In genomic region chr5:169442354-169443248, GRCh38 we compare ENCODE assay signal across 1 cellular context.
TF ChIP-seq lines count a peak whose summit lies in the region.

No MANE protein-coding gene starts in this region.

TF ChIP-seq in K562, 482 proteins besides CTCF, POLR2A, EP300 and RAD21:
- TF ChIP-seq RB1 (IDR thresholded peaks at IDR 0.05; ENCODE audit: low read depth) = no peak
- TF ChIP-seq C11orf30 (IDR thresholded peaks at IDR 0.05; ENCODE audit: low read depth) = 0 out of 2 replicates have a peak, but pooled peaks have one; percentile 22
- TF ChIP-seq MAFF (IDR thresholded peaks at IDR 0.05; ENCODE audit: low read length) = 0 out of 2 replicates have a peak, but pooled peaks have one; percentile 14
- TF ChIP-seq MAFG (tag; conservative IDR thresholded peaks at IDR 0.05) = 0 out of 2 replicates have a peak, but pooled peaks have one; percentile 13
- no peak for TF ChIP-seq KDM5B (IDR thresholded peaks at IDR 0.05; ENCODE audit: insufficient replicate concordance, low read depth, low read length)
- no peak for TF ChIP-seq OTX1 (CRISPR knock-in tag; IDR thresholded peaks at IDR 0.05)
- TF ChIP-seq ZBTB33 (CRISPR knock-in tag; IDR thresholded peaks at IDR 0.05) = no peak
- 0 out of 2 replicates have a peak, but pooled peaks have one; percentile 20 for TF ChIP-seq ZNF316 (IDR thresholded peaks at IDR 0.05)
- TF ChIP-seq NFE2 (IDR thresholded peaks at IDR 0.05; ENCODE audit: low read depth) = 0 out of 2 replicates have a peak, but pooled peaks have one; percentile 9
